ENCODE assay signal across 2 cellular contexts in genomic region chr2:79831919-79832318, GRCh38.
TF ChIP-seq lines count a peak whose summit lies in the region.

No MANE protein-coding gene starts in this region.

TF ChIP-seq in GM23338, 12 proteins besides CTCF, POLR2A, EP300 and RAD21 (continued from another document):
- TF ChIP-seq ETS1 (IDR thresholded peaks at IDR 0.05) (no peak), JUNB (IDR thresholded peaks at IDR 0.05; ENCODE audit: unreplicated experiment) (no peak), ZNF462 (CRISPR knock-in tag; IDR thresholded peaks at IDR 0.05) (no peak), EZH2 (IDR thresholded peaks at IDR 0.05; ENCODE audit: low read depth, unreplicated experiment) (no peak), POLR2AphosphoS5 (IDR thresholded peaks at IDR 0.05; ENCODE audit: low read depth) (no peak), STAT1 (IDR thresholded peaks at IDR 0.05; ENCODE audit: unreplicated experiment) (no peak), NANOG (IDR thresholded peaks at IDR 0.05; ENCODE audit: borderline replicate concordance) (no peak)

TF ChIP-seq in WTC11, 78 proteins besides CTCF, POLR2A, EP300 and RAD21 (continued from another document):
- TF ChIP-seq ZNF281 (CRISPR knock-in tag; IDR thresholded peaks at IDR 0.05) (no peak), ATF1 (CRISPR knock-in tag; IDR thresholded peaks at IDR 0.05) (no peak), TP53 (CRISPR knock-in tag; IDR thresholded peaks at IDR 0.05) (no peak), MAX (CRISPR knock-in tag; IDR thresholded peaks at IDR 0.05) (no peak), STAT6 (CRISPR knock-in tag; conservative IDR thresholded peaks at IDR 0.05; ENCODE audit: low read depth) (no peak), ZNF219 (CRISPR knock-in tag; IDR thresholded peaks at IDR 0.05; ENCODE audit: borderline replicate concordance) (no peak), IRF2 (CRISPR knock-in tag; IDR thresholded peaks at IDR 0.05; ENCODE audit: borderline replicate concordance, low read depth) (no peak), CREM (CRISPR knock-in tag; IDR thresholded peaks at IDR 0.05) (no peak), CREB1 (CRISPR knock-in tag; IDR thresholded peaks at IDR 0.05) (no peak), ELF4 (CRISPR knock-in tag; IDR thresholded peaks at IDR 0.05; ENCODE audit: low read depth) (no peak), RORB (CRISPR knock-in tag; IDR thresholded peaks at IDR 0.05) (no peak), TEAD1 (CRISPR knock-in tag; IDR thresholded peaks at IDR 0.05) (no peak), ZNF317 (CRISPR knock-in tag; IDR thresholded peaks at IDR 0.05; ENCODE audit: borderline replicate concordance, low read depth) (no peak)
